In genomic region chr7:48300301-48300700, GRCh38 we compare ENCODE assay signal across 1 cellular context.
TF ChIP-seq lines count a peak whose summit lies in the region.

No MANE protein-coding gene starts in this region.

TF ChIP-seq in GM23338, 12 proteins besides CTCF, POLR2A, EP300 and RAD21 (continued from another document):
- TF ChIP-seq ZNF462 (CRISPR knock-in tag; IDR thresholded peaks at IDR 0.05) (peak; percentile 78), ETS1 (IDR thresholded peaks at IDR 0.05) (no peak), ZNF114 (CRISPR knock-in tag; IDR thresholded peaks at IDR 0.05) (peak; percentile 8; the same call in 1 of the 2 replicates), ZNF331 (CRISPR knock-in tag; IDR thresholded peaks at IDR 0.05; ENCODE audit: low read depth) (no peak), EZH2phosphoT487 (IDR thresholded peaks at IDR 0.05; ENCODE audit: unreplicated experiment) (no peak)
TF ChIP-seq in GM23338: peak in this region for 4.
